Comparison of ENCODE assay signal across 17 cellular contexts in genomic region chr6:1391692-1392309, GRCh38. TPM values are rescaled to one million over a fixed set of nuclear protein-coding genes. Genes with fewer than 3 reads are reported as not detected.
DNase-seq lines count a peak whose midpoint lies in the region; ATAC-seq and TF ChIP-seq lines count a peak whose summit lies in the region.
"Had no signal": no experiment of that assay in that cellular context is flagged by ENCODE, and none has a peak within 500 bp of the region (broad histone marks: within the 10 kb centered on the region; RNA-seq: fewer than 3 reads in every experiment).

No MANE protein-coding gene starts in this region.

- peaks cover 7% of the 10 kb centered on the region for H3K9me3 Mint-ChIP-seq in glutamatergic neuron (ENCODE audit: unreplicated experiment)

- peak overlapping the region; percentile 49 for H3K4me3 Mint-ChIP-seq in T-helper 17 cell
- peak overlapping the region; percentile 51 for H3K4me3 Mint-ChIP-seq in glutamatergic neuron (ENCODE audit: unreplicated experiment)

- DNase-seq in Daoy (ENCODE audit: low read depth) (peak; percentile 43), T-helper 17 cell (no peak), glutamatergic neuron (no peak), retinal pigment epithelial cell (ENCODE audit: low read depth) (no peak), RKO (ENCODE audit: low spot score) (no peak)
- DNase-seq in activated CD4-positive, alpha-beta T cell treated with anti-CD3 and anti-CD28 coated beads, Interleukin-2, amount 50 U/mL, for 1 hour, result no peak
- DNase-seq: activated CD4-positive, alpha-beta T cell treated with anti-CD3 and anti-CD28 coated beads for 4 hours; activated effector memory CD4-positive, alpha-beta T cell treated with Interleukin-2 at 50 U/mL for 16 hours; Caco-2; foreskin melanocyte; kidney glomerular epithelial cell; NCI-H187; nucleus accumbens; stimulated activated CD4-positive, alpha-beta T cell treated with anti-CD3 and anti-CD28 coated beads, Interleukin-2, amount 100 ng/mL, for 48 hours; stimulated activated naive CD4-positive, alpha-beta T cell had no signal

- H3K4me1 Mint-ChIP-seq in T-helper 17 cell, result peaks cover 18% of the 10 kb centered on the region
- H3K4me1 Mint-ChIP-seq in glutamatergic neuron (ENCODE audit: low read depth, unreplicated experiment), result peaks cover 25% of the 10 kb centered on the region

- ATAC-seq in T-helper 17 cell, result no peak
- no peak for ATAC-seq in GM19023 (IDR thresholded peaks at IDR 0.05; ENCODE audit: unreplicated experiment)
- ATAC-seq in HG03097 (IDR thresholded peaks at IDR 0.05; ENCODE audit: low FRiP score, unreplicated experiment), result no peak

- H3K36me3 Mint-ChIP-seq in T-helper 17 cell (ENCODE audit: low read depth), result peaks cover 13% of the 10 kb centered on the region
- H3K36me3 Mint-ChIP-seq in glutamatergic neuron (ENCODE audit: unreplicated experiment), result peaks cover 4% of the 10 kb centered on the region

- H3K27ac Mint-ChIP-seq in T-helper 17 cell (no peak overlapping the region), glutamatergic neuron (ENCODE audit: unreplicated experiment) (no peak overlapping the region)

- H3K27me3 Mint-ChIP-seq in T-helper 17 cell (peaks cover 69% of the 10 kb centered on the region), glutamatergic neuron (ENCODE audit: unreplicated experiment) (peaks cover 40% of the 10 kb centered on the region)

- TF ChIP-seq CTCF in glutamatergic neuron (IDR thresholded peaks at IDR 0.05; ENCODE audit: partially characterized antibody, unreplicated experiment), result no peak
- no peak for TF ChIP-seq CTCF in retinal pigment epithelial cell (conservative IDR thresholded peaks at IDR 0.05; ENCODE audit: low read depth, low read length)

- no peaks in the 10 kb centered on the region for H3K9me3 ChIP-seq in T-helper 17 cell (ENCODE audit: control insufficient read depth, low read length, poor library complexity, severe bottlenecking)
- H3K9me3 ChIP-seq: Caco-2 had no signal

- H3K4me3 ChIP-seq in retinal pigment epithelial cell (ENCODE audit: low read length), result peak overlapping the region; percentile 15

RNA-seq across cellular contexts. Expression of gene FOXF2, which starts 2.4 kb away (rescaled TPM):
- 1.6 and 2.7 TPM in 2 replicates for total RNA-seq in Daoy (2014; rRNA removed; shearing (Covaris generic))
- not detected for total RNA-seq in T-helper 17 cell
- 0.71 TPM for total RNA-seq in glutamatergic neuron (ENCODE audit: unreplicated experiment)
